Comparison of ENCODE assay signal across 8 cellular contexts in genomic region chr6:28349892-28350737, GRCh38. TPM values are rescaled to one million over a fixed set of nuclear protein-coding genes. Genes with fewer than 3 reads are reported as not detected.
DNase-seq lines count a peak whose midpoint lies in the region; ATAC-seq and TF ChIP-seq lines count a peak whose summit lies in the region.

TSS of gene ZKSCAN3 (plus strand) at chr6:28349947. CDS start at chr6:28359587, 9,640 bp downstream.

- no peaks in the 10 kb centered on the region for H3K9me3 Mint-ChIP-seq in activated T-cell treated with anti-CD3 and anti-CD28 coated beads, Interleukin-2, amount 50 U/mL, for 24 hours

- H3K36me3 Mint-ChIP-seq in activated T-cell treated with anti-CD3 and anti-CD28 coated beads, Interleukin-2, amount 50 U/mL, for 24 hours (ENCODE audit: low read depth), result peaks cover 5% of the 10 kb centered on the region

- BruUV-seq in PC-9 (replicated peaks; lab: Mats Ljungman, UMichigan), result TSS peak; percentile 60

- no peak for TF ChIP-seq EP300 in esophagus muscularis mucosa (IDR thresholded peaks at IDR 0.05)

- intact Hi-C loops in PC-9 (cut with micrococcal nuclease; ENCODE audit: unreplicated experiment), result no loop called here
- intact Hi-C loops in esophagus muscularis mucosa (cut with DNase I), result loop anchor here (5.0 kb wide), 1 partner anchor 83 kb away; the partner anchor contains the start of gene ZSCAN26

- POLR2A ChIA-PET in PC-9 (lab: Charles Lee; ENCODE audit: unreplicated experiment), result interaction anchor here (0.7 kb wide), 4 partner anchors 168 to 1027 kb away, joined by 3 to 9 read pairs (median 6); no protein-coding TSS in a partner anchor

- WGBS in esophagus muscularis mucosa, result under 1% methylated on average over 20 of the region's 30 CpGs

- H3K27me3 Mint-ChIP-seq in activated T-cell treated with anti-CD3 and anti-CD28 coated beads, Interleukin-2, amount 50 U/mL, for 24 hours, result peaks cover 14% of the 10 kb centered on the region

- DNase-seq in DMS114 treated with DMSO at 0.1 percent for 48 hours (lab: John Stamatoyannopoulos, UW; ENCODE audit: unreplicated experiment), result peak; percentile 79
- peak; percentile 70 to 74 for DNase-seq in PC-9
- peak; percentile 87 for DNase-seq in activated T-cell treated with anti-CD3 and anti-CD28 coated beads, Interleukin-2, amount 50 U/mL, for 24 hours
- peak; percentile 93 for DNase-seq in esophagus muscularis mucosa (ENCODE audit: extremely low spot score)
- DNase-seq in stimulated activated CD8-positive, alpha-beta memory T cell treated with anti-CD3 and anti-CD28 coated beads, Interleukin-7, amount 100 ng/mL, for 4 hours (ENCODE audit: low read depth in 2 of 2), result peak; percentile 80 to 82

- H3K36me3 ChIP-seq in HUES48 (ENCODE audit: control insufficient read depth, insufficient read depth, low read length) (0 out of 2 replicates have a peak, but pooled peaks cover 4% of the 10 kb centered on the region), PC-9 (ENCODE audit: low read depth) (no peaks in the 10 kb centered on the region), esophagus muscularis mucosa (no peaks in the 10 kb centered on the region), muscle layer of duodenum (ENCODE audit: control insufficient read depth in 1 of 2, insufficient read depth in 2 of 2, low read length in 2 of 2) (no peaks in the 10 kb centered on the region)

- ATAC-seq in GM21390 (IDR thresholded peaks at IDR 0.05; ENCODE audit: unreplicated experiment), result peak; percentile 99

- H4K20me1 ChIP-seq in PC-9 (ENCODE audit: insufficient read depth), result no peaks in the 10 kb centered on the region

- peak within 1 kb of the TSS; percentile 98 for H2AFZ ChIP-seq in PC-9

- peak within 1 kb of the TSS; percentile 99 for H3K4me3 Mint-ChIP-seq in activated T-cell treated with anti-CD3 and anti-CD28 coated beads, Interleukin-2, amount 50 U/mL, for 24 hours

- H3K4me3 ChIP-seq in HUES48 (ENCODE audit: low read depth, low read length) (peak within 1 kb of the TSS; percentile 99), PC-9 (peak within 1 kb of the TSS; percentile 84), esophagus muscularis mucosa (peak within 1 kb of the TSS; percentile 75 to 78 (median 76)), muscle layer of duodenum (ENCODE audit: low read depth in 1 of 2, low read length in 2 of 2) (peak within 1 kb of the TSS; percentile 77 to 98)

- H3K27ac Mint-ChIP-seq in activated T-cell treated with anti-CD3 and anti-CD28 coated beads, Interleukin-2, amount 50 U/mL, for 24 hours, result peak within 1 kb of the TSS; percentile 95

- no peak for TF ChIP-seq POLR2A in esophagus muscularis mucosa (IDR thresholded peaks at IDR 0.05; ENCODE audit: low read depth)

- H3K9me3 ChIP-seq in HUES48 (ENCODE audit: control insufficient read depth, insufficient read depth, low read length) (no peaks in the 10 kb centered on the region), PC-9 (ENCODE audit: insufficient read depth, low read depth) (no peaks in the 10 kb centered on the region), esophagus muscularis mucosa (no peaks in the 10 kb centered on the region), muscle layer of duodenum (ENCODE audit: control insufficient read depth in 1 of 2, low read length in 2 of 2) (no peaks in the 10 kb centered on the region)

- peaks cover 7% of the 10 kb centered on the region; the same call in 1 of the 2 replicates for H3F3A ChIP-seq in PC-9 (ENCODE audit: insufficient read depth, low read depth)

- H3K9me2 ChIP-seq in PC-9 (ENCODE audit: insufficient read depth), result no peaks in the 10 kb centered on the region

- peak within 1 kb of the TSS; percentile 81 for H3K27ac ChIP-seq in HUES48 (ENCODE audit: low read depth, low read length)
- H3K27ac ChIP-seq in PC-9, result 0 out of 2 replicates have a peak within 1 kb of the TSS, but pooled peaks have one; percentile 12
- peak within 1 kb of the TSS; percentile 76 to 89 (median 84) for H3K27ac ChIP-seq in esophagus muscularis mucosa (replicated peaks in 1 of 4)
- H3K27ac ChIP-seq in muscle layer of duodenum (ENCODE audit: low read length), result peak within 1 kb of the TSS; percentile 86

- H3K27me3 ChIP-seq in HUES48 (ENCODE audit: control insufficient read depth, insufficient read depth, low read length) (no peaks in the 10 kb centered on the region), PC-9 (ENCODE audit: insufficient read depth, low read depth) (no peaks in the 10 kb centered on the region), esophagus muscularis mucosa (no peaks in the 10 kb centered on the region), muscle layer of duodenum (ENCODE audit: low read depth, low read length) (no peaks in the 10 kb centered on the region)

- peak within 1 kb of the TSS; percentile 89 for H3K9ac ChIP-seq in HUES48 (ENCODE audit: low read depth, low read length)

- H3K4me2 ChIP-seq in PC-9, result peak within 1 kb of the TSS; percentile 84

- no peak for TF ChIP-seq CTCF in PC-9 (conservative IDR thresholded peaks at IDR 0.05)
- TF ChIP-seq CTCF in esophagus muscularis mucosa (IDR thresholded peaks at IDR 0.05), result no peak

- H3K79me2 ChIP-seq in PC-9 (ENCODE audit: low read depth), result peaks cover 40% of the 10 kb centered on the region

- peaks cover 28% of the 10 kb centered on the region for H3K4me1 Mint-ChIP-seq in activated T-cell treated with anti-CD3 and anti-CD28 coated beads, Interleukin-2, amount 50 U/mL, for 24 hours (ENCODE audit: low read depth)

- H3K4me1 ChIP-seq in HUES48 (ENCODE audit: control insufficient read depth, insufficient read depth, low read length) (peaks cover 13% of the 10 kb centered on the region; the same call in 1 of the 2 replicates), PC-9 (replicated peaks; ENCODE audit: insufficient read depth) (peaks cover 30% of the 10 kb centered on the region), esophagus muscularis mucosa (peaks cover 25 to 38% (median 34%) of the 10 kb centered on the region in 4 donors), muscle layer of duodenum (ENCODE audit: control insufficient read depth in 1 of 2, insufficient read depth in 2 of 2, low read length in 2 of 2) (peaks cover 8 to 24% of the 10 kb centered on the region in 2 donors)

- CTCF ChIA-PET in PC-9 (lab: Charles Lee), result no interaction called here

RNA-seq across cellular contexts. Expression of gene ZKSCAN3, which starts in this region (rescaled TPM):
- total RNA-seq in PC-9 (2021) (4.9 and 6.2 TPM in 2 replicates), esophagus muscularis mucosa (10 to 100 TPM in 1 of 4 donors, 1 to 10 TPM in 3; 2.8 to 10.4 (median 6.4) TPM)

Comparison
In these comparisons a context has a peak if more than half of its experiments do, and no peak if none do; other contexts are left out.
1. Peak in every context shown above with its lines: DNase-seq, ATAC-seq, H3K4me3 ChIP-seq and H3K27ac ChIP-seq.
2. H3K27ac ChIP-seq: peak in every context shown above with its lines; median percentile 86 in muscle layer of duodenum; 84 in esophagus muscularis mucosa; 81 in HUES48; 12 in PC-9.